In genomic region chr2:216700088-216700567, GRCh38 we compare ENCODE assay signal across 15 cellular contexts. TPM values are rescaled to one million over a fixed set of nuclear protein-coding genes. Genes with fewer than 3 reads are reported as not detected.
DNase-seq lines count a peak whose midpoint lies in the region; ATAC-seq and TF ChIP-seq lines count a peak whose summit lies in the region.
"Had no signal": no experiment of that assay in that cellular context is flagged by ENCODE, and none has a peak within 500 bp of the region (broad histone marks: within the 10 kb centered on the region; RNA-seq: fewer than 3 reads in every experiment).

No MANE protein-coding gene starts in this region.

- no peak for TF ChIP-seq CTCF in natural killer cell (IDR thresholded peaks at IDR 0.05)

- no peak overlapping the region for H3K27ac Mint-ChIP-seq in natural killer cell treated with Interleukin-12 subunit alpha and Interleukin-12 subunit beta and Interleukin-15 and Interleukin-18, amount 100 ng/mL, for 72 hours
- no peak overlapping the region for H3K27ac Mint-ChIP-seq in natural killer cell
- H3K27ac Mint-ChIP-seq: effector memory CD8-positive, alpha-beta T cell; IgD-negative memory B cell; memory B cell had no signal

- no peaks in the 10 kb centered on the region for H3K9me3 Mint-ChIP-seq in natural killer cell treated with Interleukin-12 subunit alpha and Interleukin-12 subunit beta and Interleukin-15 and Interleukin-18, amount 100 ng/mL, for 72 hours
- no peaks in the 10 kb centered on the region for H3K9me3 Mint-ChIP-seq in natural killer cell
- H3K9me3 Mint-ChIP-seq: effector memory CD8-positive, alpha-beta T cell; IgD-negative memory B cell had no signal

- no peak for ATAC-seq in natural killer cell treated with Interleukin-12 subunit alpha and Interleukin-12 subunit beta and Interleukin-15 and Interleukin-18, amount 100 ng/mL, for 72 hours
- no peak for ATAC-seq in natural killer cell
- no peak for ATAC-seq in HG03439 (IDR thresholded peaks at IDR 0.05; ENCODE audit: unreplicated experiment)
- no peak for ATAC-seq in GM19328 (IDR thresholded peaks at IDR 0.05; ENCODE audit: unreplicated experiment)
- ATAC-seq: effector memory CD8-positive, alpha-beta T cell had no signal

- DNase-seq in natural killer cell treated with Interleukin-12 subunit alpha and Interleukin-12 subunit beta and Interleukin-15 and Interleukin-18, amount 100 ng/mL, for 72 hours (ENCODE audit: low spot score), result peak; percentile 15
- DNase-seq in natural killer cell, result no peak
- peak; percentile 51 for DNase-seq in RPMI7951 (ENCODE audit: low read depth)
- DNase-seq in left kidney (ENCODE audit: low read depth, low spot score), result peak; percentile 87
- DNase-seq in retina, result no peak
- no peak for DNase-seq in cerebellar nuclear complex (lab: John Stamatoyannopoulos, UW)
- DNase-seq: ACHN; activated CD4-positive, alpha-beta T cell treated with anti-CD3 and anti-CD28 coated beads for 1 hour; activated T-cell treated with anti-CD3 and anti-CD28 coated beads, Interleukin-2, amount 50 U/mL, for 48 hours; effector memory CD8-positive, alpha-beta T cell; NCI-H524 treated with DMSO at 0.1 percent for 48 hours had no signal

- peaks cover 0 to 6% of the 10 kb centered on the region in 2 donors for H3K4me1 Mint-ChIP-seq in natural killer cell treated with Interleukin-12 subunit alpha and Interleukin-12 subunit beta and Interleukin-15 and Interleukin-18, amount 100 ng/mL, for 72 hours (ENCODE audit: low read depth in 2 of 2)
- H3K4me1 Mint-ChIP-seq in natural killer cell, result no peaks in the 10 kb centered on the region

- H3K4me3 Mint-ChIP-seq in natural killer cell treated with Interleukin-12 subunit alpha and Interleukin-12 subunit beta and Interleukin-15 and Interleukin-18, amount 100 ng/mL, for 72 hours, result no peak overlapping the region
- H3K4me3 Mint-ChIP-seq in natural killer cell, result no peak overlapping the region
- H3K4me3 Mint-ChIP-seq: effector memory CD8-positive, alpha-beta T cell; IgD-negative memory B cell; memory B cell had no signal

- H3K36me3 Mint-ChIP-seq in natural killer cell treated with Interleukin-12 subunit alpha and Interleukin-12 subunit beta and Interleukin-15 and Interleukin-18, amount 100 ng/mL, for 72 hours, result no peaks in the 10 kb centered on the region
- H3K36me3 Mint-ChIP-seq in natural killer cell, result no peaks in the 10 kb centered on the region
- H3K36me3 Mint-ChIP-seq: IgD-negative memory B cell, memory B cell had no signal

- peaks cover 31 to 34% of the 10 kb centered on the region in 2 donors for H3K27me3 Mint-ChIP-seq in natural killer cell treated with Interleukin-12 subunit alpha and Interleukin-12 subunit beta and Interleukin-15 and Interleukin-18, amount 100 ng/mL, for 72 hours
- peaks cover 2 to 31% of the 10 kb centered on the region in 2 donors for H3K27me3 Mint-ChIP-seq in natural killer cell (ENCODE audit: low read depth in 2 of 2)

- intact Hi-C loops in natural killer cell (cut with micrococcal nuclease), result no loop called here

RNA-seq across cellular contexts. Expression of gene IGFBP5, which starts 4.8 kb away (rescaled TPM):
- total RNA-seq in natural killer cell treated with Interleukin-12 subunit alpha and Interleukin-12 subunit beta and Interleukin-15 and Interleukin-18, amount 100 ng/mL, for 72 hours, result under 1 TPM in 1 of 2 donors, not detected in 1; 0.08 TPM
- total RNA-seq in natural killer cell, result not detected
- total RNA-seq in RPMI7951 (2014; rRNA removed; shearing (Covaris generic)), result 22.4 and 25.0 TPM in 2 replicates

Comparison
In these comparisons a context has a peak if more than half of its experiments do, and no peak if none do; other contexts are left out.
1. DNase-seq: peak in natural killer cell treated with Interleukin-12 subunit alpha and Interleukin-12 subunit beta and Interleukin-15 and Interleukin-18, amount 100 ng/mL, for 72 hours (single experiment), RPMI7951 (single experiment) and left kidney (single experiment); none in natural killer cell (single experiment), retina (single experiment) and cerebellar nuclear complex (0 of 2).
2. RNA of gene IGFBP5, which starts 4.8 kb away (total RNA-seq): 22.4 to 25.0 TPM in RPMI7951; 0.08 TPM in natural killer cell treated with Interleukin-12 subunit alpha and Interleukin-12 subunit beta and Interleukin-15 and Interleukin-18, amount 100 ng/mL, for 72 hours and not detected in natural killer cell; every median in the first group is over 10 times any median in the second.